In genomic region chr11:114587398-114587953, GRCh38 we compare ENCODE assay signal across 1 cellular context.
TF ChIP-seq lines count a peak whose summit lies in the region.

No MANE protein-coding gene starts in this region.

TF ChIP-seq in GM12878, 131 proteins besides CTCF, POLR2A, EP300 and RAD21 (continued from another document):
- TF ChIP-seq ZBTB4 (CRISPR knock-in tag; IDR thresholded peaks at IDR 0.05) = no peak
